1 cellular context compared by ENCODE assay signal in the genomic region with DNA sequence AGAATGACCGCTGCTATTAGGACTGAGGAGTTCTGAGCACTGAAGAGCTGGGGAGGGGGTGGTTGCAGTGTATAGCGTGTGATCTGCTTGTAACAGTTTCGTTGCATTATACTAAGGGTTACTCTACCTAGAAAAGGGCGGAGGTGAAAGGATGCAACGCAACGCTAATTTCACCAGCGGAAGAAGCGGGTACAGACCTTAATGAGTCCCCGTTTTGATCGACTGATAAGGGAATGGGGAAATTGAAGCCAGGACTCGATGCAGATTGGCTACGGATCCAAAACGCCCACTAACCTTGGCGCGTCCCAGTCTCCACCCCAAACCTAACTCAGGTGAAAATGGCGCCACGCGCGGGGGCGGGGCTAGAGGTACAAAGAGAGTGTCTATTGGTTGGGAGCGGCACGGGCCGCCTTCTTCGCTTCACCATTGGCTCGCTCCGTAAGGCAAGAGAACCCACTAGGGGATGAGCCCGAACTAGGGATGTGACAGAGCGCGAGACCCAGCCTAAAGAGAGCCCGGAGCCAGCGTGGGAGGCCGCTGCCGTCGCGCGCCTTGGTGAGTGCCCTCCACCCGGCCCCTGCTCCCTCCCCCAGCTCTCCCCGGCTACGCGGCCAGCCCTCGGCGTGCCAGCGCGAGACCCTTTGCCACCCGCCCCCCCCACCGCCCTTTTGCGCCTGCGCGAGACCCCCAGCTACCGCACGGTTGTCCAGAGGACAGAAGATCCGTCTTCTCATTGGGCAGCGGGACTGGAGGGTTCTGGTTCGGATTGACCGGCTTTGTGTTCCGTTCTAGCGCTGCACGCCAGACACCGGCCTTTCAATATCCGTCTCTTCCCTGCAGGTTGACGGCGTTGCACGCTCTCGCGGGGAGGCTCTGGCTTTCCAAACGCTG.
TF ChIP-seq lines count a peak whose summit lies in the region.

A gene (plus strand): TSS at position 456 of the 891 bp plus-strand sequence. CDS start 1,964 bp downstream, outside the sequence.

TF ChIP-seq in GM12878, 131 proteins besides CTCF, POLR2A, EP300 and RAD21 (continued from another document and continues in another):
- peak; percentile 81 to 92; a peak in 3 of 4 replicates for TF ChIP-seq BHLHE40 (IDR thresholded peaks at IDR 0.05; ENCODE audit: borderline replicate concordance in 1 of 2, low read depth in 2 of 2, low read length in 1 of 2)
- TF ChIP-seq, protein P1, sequence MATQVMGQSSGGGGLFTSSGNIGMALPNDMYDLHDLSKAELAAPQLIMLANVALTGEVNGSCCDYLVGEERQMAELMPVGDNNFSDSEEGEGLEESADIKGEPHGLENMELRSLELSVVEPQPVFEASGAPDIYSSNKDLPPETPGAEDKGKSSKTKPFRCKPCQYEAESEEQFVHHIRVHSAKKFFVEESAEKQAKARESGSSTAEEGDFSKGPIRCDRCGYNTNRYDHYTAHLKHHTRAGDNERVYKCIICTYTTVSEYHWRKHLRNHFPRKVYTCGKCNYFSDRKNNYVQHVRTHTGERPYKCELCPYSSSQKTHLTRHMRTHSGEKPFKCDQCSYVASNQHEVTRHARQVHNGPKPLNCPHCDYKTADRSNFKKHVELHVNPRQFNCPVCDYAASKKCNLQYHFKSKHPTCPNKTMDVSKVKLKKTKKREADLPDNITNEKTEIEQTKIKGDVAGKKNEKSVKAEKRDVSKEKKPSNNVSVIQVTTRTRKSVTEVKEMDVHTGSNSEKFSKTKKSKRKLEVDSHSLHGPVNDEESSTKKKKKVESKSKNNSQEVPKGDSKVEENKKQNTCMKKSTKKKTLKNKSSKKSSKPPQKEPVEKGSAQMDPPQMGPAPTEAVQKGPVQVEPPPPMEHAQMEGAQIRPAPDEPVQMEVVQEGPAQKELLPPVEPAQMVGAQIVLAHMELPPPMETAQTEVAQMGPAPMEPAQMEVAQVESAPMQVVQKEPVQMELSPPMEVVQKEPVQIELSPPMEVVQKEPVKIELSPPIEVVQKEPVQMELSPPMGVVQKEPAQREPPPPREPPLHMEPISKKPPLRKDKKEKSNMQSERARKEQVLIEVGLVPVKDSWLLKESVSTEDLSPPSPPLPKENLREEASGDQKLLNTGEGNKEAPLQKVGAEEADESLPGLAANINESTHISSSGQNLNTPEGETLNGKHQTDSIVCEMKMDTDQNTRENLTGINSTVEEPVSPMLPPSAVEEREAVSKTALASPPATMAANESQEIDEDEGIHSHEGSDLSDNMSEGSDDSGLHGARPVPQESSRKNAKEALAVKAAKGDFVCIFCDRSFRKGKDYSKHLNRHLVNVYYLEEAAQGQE (IDR thresholded peaks at IDR 0.05; ENCODE audit: low read depth, low read length): no peak
- TF ChIP-seq RELA (IDR thresholded peaks at IDR 0.05; ENCODE audit: borderline replicate concordance, partially characterized antibody): no peak
- TF ChIP-seq, protein P2, sequence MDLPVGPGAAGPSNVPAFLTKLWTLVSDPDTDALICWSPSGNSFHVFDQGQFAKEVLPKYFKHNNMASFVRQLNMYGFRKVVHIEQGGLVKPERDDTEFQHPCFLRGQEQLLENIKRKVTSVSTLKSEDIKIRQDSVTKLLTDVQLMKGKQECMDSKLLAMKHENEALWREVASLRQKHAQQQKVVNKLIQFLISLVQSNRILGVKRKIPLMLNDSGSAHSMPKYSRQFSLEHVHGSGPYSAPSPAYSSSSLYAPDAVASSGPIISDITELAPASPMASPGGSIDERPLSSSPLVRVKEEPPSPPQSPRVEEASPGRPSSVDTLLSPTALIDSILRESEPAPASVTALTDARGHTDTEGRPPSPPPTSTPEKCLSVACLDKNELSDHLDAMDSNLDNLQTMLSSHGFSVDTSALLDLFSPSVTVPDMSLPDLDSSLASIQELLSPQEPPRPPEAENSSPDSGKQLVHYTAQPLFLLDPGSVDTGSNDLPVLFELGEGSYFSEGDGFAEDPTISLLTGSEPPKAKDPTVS (IDR thresholded peaks at IDR 0.05; ENCODE audit: low read depth, low read length): no peak
- TF ChIP-seq FOXK2 (IDR thresholded peaks at IDR 0.05): no peak
- no peak for TF ChIP-seq SRF (IDR thresholded peaks at IDR 0.05; ENCODE audit: low read depth in 2 of 2, low read length in 2 of 2)
- no peak for TF ChIP-seq SREBF1 (IDR thresholded peaks at IDR 0.05; ENCODE audit: low read length)
- TF ChIP-seq, protein P3, sequence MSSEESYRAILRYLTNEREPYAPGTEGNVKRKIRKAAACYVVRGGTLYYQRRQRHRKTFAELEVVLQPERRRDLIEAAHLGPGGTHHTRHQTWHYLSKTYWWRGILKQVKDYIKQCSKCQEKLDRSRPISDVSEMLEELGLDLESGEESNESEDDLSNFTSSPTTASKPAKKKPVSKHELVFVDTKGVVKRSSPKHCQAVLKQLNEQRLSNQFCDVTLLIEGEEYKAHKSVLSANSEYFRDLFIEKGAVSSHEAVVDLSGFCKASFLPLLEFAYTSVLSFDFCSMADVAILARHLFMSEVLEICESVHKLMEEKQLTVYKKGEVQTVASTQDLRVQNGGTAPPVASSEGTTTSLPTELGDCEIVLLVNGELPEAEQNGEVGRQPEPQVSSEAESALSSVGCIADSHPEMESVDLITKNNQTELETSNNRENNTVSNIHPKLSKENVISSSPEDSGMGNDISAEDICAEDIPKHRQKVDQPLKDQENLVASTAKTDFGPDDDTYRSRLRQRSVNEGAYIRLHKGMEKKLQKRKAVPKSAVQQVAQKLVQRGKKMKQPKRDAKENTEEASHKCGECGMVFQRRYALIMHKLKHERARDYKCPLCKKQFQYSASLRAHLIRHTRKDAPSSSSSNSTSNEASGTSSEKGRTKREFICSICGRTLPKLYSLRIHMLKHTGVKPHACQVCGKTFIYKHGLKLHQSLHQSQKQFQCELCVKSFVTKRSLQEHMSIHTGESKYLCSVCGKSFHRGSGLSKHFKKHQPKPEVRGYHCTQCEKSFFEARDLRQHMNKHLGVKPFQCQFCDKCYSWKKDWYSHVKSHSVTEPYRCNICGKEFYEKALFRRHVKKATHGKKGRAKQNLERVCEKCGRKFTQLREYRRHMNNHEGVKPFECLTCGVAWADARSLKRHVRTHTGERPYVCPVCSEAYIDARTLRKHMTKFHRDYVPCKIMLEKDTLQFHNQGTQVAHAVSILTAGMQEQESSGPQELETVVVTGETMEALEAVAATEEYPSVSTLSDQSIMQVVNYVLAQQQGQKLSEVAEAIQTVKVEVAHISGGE (CRISPR knock-in tag; IDR thresholded peaks at IDR 0.05): no peak
- no peak for TF ChIP-seq BACH1 (IDR thresholded peaks at IDR 0.05; ENCODE audit: borderline replicate concordance)
- TF ChIP-seq CREM (IDR thresholded peaks at IDR 0.05; ENCODE audit: low read depth): no peak
- TF ChIP-seq MEF2B (IDR thresholded peaks at IDR 0.05; ENCODE audit: partially characterized antibody, poor library complexity, severe bottlenecking): no peak
- TF ChIP-seq NFIC (IDR thresholded peaks at IDR 0.05; ENCODE audit: low read depth, low read length): no peak
- no peak for TF ChIP-seq NRF1 (conservative IDR thresholded peaks at IDR 0.05; ENCODE audit: low read depth, low read length)
- no peak for TF ChIP-seq SUZ12 (IDR thresholded peaks at IDR 0.05; ENCODE audit: unreplicated experiment)
- TF ChIP-seq CHD1 (IDR thresholded peaks at IDR 0.05; ENCODE audit: low read depth, low read length): no peak
- no peak for TF ChIP-seq TARDBP (IDR thresholded peaks at IDR 0.05; ENCODE audit: borderline replicate concordance)
- TF ChIP-seq MEF2A (IDR thresholded peaks at IDR 0.05; ENCODE audit: insufficient read depth, low read depth, low read length): no peak
- TF ChIP-seq, protein P4, sequence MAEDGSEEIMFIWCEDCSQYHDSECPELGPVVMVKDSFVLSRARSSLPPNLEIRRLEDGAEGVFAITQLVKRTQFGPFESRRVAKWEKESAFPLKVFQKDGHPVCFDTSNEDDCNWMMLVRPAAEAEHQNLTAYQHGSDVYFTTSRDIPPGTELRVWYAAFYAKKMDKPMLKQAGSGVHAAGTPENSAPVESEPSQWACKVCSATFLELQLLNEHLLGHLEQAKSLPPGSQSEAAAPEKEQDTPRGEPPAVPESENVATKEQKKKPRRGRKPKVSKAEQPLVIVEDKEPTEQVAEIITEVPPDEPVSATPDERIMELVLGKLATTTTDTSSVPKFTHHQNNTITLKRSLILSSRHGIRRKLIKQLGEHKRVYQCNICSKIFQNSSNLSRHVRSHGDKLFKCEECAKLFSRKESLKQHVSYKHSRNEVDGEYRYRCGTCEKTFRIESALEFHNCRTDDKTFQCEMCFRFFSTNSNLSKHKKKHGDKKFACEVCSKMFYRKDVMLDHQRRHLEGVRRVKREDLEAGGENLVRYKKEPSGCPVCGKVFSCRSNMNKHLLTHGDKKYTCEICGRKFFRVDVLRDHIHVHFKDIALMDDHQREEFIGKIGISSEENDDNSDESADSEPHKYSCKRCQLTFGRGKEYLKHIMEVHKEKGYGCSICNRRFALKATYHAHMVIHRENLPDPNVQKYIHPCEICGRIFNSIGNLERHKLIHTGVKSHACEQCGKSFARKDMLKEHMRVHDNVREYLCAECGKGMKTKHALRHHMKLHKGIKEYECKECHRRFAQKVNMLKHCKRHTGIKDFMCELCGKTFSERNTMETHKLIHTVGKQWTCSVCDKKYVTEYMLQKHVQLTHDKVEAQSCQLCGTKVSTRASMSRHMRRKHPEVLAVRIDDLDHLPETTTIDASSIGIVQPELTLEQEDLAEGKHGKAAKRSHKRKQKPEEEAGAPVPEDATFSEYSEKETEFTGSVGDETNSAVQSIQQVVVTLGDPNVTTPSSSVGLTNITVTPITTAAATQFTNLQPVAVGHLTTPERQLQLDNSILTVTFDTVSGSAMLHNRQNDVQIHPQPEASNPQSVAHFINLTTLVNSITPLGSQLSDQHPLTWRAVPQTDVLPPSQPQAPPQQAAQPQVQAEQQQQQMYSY (CRISPR knock-in tag; IDR thresholded peaks at IDR 0.05): no peak
- TF ChIP-seq SMAD5 (IDR thresholded peaks at IDR 0.05; ENCODE audit: low read depth): peak; percentile 35; the same call in 1 of the 2 replicates
- TF ChIP-seq MTA3 (IDR thresholded peaks at IDR 0.05; ENCODE audit: borderline replicate concordance, low read length): no peak
- no peak for TF ChIP-seq BMI1 (IDR thresholded peaks at IDR 0.05; ENCODE audit: borderline replicate concordance)
- TF ChIP-seq, protein P5, sequence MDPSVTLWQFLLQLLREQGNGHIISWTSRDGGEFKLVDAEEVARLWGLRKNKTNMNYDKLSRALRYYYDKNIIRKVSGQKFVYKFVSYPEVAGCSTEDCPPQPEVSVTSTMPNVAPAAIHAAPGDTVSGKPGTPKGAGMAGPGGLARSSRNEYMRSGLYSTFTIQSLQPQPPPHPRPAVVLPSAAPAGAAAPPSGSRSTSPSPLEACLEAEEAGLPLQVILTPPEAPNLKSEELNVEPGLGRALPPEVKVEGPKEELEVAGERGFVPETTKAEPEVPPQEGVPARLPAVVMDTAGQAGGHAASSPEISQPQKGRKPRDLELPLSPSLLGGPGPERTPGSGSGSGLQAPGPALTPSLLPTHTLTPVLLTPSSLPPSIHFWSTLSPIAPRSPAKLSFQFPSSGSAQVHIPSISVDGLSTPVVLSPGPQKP (IDR thresholded peaks at IDR 0.05; ENCODE audit: low read depth, low read length): no peak
- TF ChIP-seq, protein P6, sequence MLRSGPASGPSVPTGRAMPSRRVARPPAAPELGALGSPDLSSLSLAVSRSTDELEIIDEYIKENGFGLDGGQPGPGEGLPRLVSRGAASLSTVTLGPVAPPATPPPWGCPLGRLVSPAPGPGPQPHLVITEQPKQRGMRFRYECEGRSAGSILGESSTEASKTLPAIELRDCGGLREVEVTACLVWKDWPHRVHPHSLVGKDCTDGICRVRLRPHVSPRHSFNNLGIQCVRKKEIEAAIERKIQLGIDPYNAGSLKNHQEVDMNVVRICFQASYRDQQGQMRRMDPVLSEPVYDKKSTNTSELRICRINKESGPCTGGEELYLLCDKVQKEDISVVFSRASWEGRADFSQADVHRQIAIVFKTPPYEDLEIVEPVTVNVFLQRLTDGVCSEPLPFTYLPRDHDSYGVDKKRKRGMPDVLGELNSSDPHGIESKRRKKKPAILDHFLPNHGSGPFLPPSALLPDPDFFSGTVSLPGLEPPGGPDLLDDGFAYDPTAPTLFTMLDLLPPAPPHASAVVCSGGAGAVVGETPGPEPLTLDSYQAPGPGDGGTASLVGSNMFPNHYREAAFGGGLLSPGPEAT (IDR thresholded peaks at IDR 0.05; ENCODE audit: low read depth): 0 out of 2 replicates have a peak, but pooled peaks have one; percentile 29
- no peak for TF ChIP-seq EZH2 (IDR thresholded peaks at IDR 0.05; ENCODE audit: borderline replicate concordance, control insufficient read depth, low read depth, low read length)
- no peak for TF ChIP-seq BRCA1 (IDR thresholded peaks at IDR 0.05; ENCODE audit: low read depth, low read length)
- TF ChIP-seq, protein P7, sequence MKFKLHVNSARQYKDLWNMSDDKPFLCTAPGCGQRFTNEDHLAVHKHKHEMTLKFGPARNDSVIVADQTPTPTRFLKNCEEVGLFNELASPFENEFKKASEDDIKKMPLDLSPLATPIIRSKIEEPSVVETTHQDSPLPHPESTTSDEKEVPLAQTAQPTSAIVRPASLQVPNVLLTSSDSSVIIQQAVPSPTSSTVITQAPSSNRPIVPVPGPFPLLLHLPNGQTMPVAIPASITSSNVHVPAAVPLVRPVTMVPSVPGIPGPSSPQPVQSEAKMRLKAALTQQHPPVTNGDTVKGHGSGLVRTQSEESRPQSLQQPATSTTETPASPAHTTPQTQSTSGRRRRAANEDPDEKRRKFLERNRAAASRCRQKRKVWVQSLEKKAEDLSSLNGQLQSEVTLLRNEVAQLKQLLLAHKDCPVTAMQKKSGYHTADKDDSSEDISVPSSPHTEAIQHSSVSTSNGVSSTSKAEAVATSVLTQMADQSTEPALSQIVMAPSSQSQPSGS (IDR thresholded peaks at IDR 0.05; ENCODE audit: low read length): no peak
- TF ChIP-seq MXI1 (IDR thresholded peaks at IDR 0.05; ENCODE audit: low read depth, low read length): 0 out of 2 replicates have a peak, but pooled peaks have one; percentile 36
- TF ChIP-seq, protein P8, sequence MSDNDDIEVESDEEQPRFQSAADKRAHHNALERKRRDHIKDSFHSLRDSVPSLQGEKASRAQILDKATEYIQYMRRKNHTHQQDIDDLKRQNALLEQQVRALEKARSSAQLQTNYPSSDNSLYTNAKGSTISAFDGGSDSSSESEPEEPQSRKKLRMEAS (IDR thresholded peaks at IDR 0.05; ENCODE audit: low read depth, low read length): 0 out of 2 replicates have a peak, but pooled peaks have one; percentile 25
- TF ChIP-seq FOS (IDR thresholded peaks at IDR 0.05; ENCODE audit: borderline replicate concordance, extremely low read depth, insufficient read length): peak; percentile 46
- no peak for TF ChIP-seq CBX5 (IDR thresholded peaks at IDR 0.05; ENCODE audit: low read depth)
- TF ChIP-seq, protein P9, sequence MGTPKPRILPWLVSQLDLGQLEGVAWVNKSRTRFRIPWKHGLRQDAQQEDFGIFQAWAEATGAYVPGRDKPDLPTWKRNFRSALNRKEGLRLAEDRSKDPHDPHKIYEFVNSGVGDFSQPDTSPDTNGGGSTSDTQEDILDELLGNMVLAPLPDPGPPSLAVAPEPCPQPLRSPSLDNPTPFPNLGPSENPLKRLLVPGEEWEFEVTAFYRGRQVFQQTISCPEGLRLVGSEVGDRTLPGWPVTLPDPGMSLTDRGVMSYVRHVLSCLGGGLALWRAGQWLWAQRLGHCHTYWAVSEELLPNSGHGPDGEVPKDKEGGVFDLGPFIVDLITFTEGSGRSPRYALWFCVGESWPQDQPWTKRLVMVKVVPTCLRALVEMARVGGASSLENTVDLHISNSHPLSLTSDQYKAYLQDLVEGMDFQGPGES (IDR thresholded peaks at IDR 0.05): 0 out of 2 replicates have a peak, but pooled peaks have one; percentile 54
- no peak for TF ChIP-seq SUPT20H (IDR thresholded peaks at IDR 0.05; ENCODE audit: borderline replicate concordance, control insufficient read depth, low read depth, low read length)
